1 cellular context compared by ENCODE assay signal in genomic region chr1:12525311-12526181, GRCh38.
TF ChIP-seq lines count a peak whose summit lies in the region.

No MANE protein-coding gene starts in this region.

TF ChIP-seq in HepG2, 621 proteins besides CTCF, POLR2A, EP300 and RAD21 (continued from another document and continues in another):
- peak; percentile 96 for TF ChIP-seq HNF4G (IDR thresholded peaks at IDR 0.05; ENCODE audit: borderline replicate concordance, low read depth, low read length)
- TF ChIP-seq HNF4G (CRISPR knock-in tag; IDR thresholded peaks at IDR 0.05; ENCODE audit: borderline replicate concordance, low read depth) = peak; percentile 96
- peak; percentile 44; the same call in 1 of the 2 replicates for TF ChIP-seq ZBTB7A (CRISPR knock-in tag; IDR thresholded peaks at IDR 0.05)
- TF ChIP-seq MATR3 (CRISPR knock-in tag; IDR thresholded peaks at IDR 0.05) = no peak
- TF ChIP-seq ZBED4 (CRISPR knock-in tag; IDR thresholded peaks at IDR 0.05; ENCODE audit: borderline replicate concordance) = no peak
- TF ChIP-seq, protein P1, sequence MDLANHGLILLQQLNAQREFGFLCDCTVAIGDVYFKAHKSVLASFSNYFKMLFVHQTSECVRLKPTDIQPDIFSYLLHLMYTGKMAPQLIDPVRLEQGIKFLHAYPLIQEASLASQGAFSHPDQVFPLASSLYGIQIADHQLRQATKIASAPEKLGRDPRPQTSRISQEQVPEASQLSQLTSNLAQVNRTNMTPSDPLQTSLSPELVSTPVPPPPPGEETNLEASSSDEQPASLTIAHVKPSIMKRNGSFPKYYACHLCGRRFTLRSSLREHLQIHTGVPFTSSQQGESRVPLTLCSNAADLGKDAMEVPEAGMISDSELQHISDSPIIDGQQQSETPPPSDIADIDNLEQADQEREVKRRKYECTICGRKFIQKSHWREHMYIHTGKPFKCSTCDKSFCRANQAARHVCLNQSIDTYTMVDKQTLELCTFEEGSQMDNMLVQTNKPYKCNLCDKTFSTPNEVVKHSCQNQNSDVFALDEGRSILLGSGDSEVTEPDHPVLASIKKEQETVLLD (CRISPR knock-in tag; IDR thresholded peaks at IDR 0.05; ENCODE audit: low read depth) = no peak
- TF ChIP-seq ZNF569 (CRISPR knock-in tag; IDR thresholded peaks at IDR 0.05; ENCODE audit: borderline replicate concordance) = no peak
- no peak for TF ChIP-seq RARG (CRISPR knock-in tag; IDR thresholded peaks at IDR 0.05; ENCODE audit: low read depth)
- TF ChIP-seq, protein P2, sequence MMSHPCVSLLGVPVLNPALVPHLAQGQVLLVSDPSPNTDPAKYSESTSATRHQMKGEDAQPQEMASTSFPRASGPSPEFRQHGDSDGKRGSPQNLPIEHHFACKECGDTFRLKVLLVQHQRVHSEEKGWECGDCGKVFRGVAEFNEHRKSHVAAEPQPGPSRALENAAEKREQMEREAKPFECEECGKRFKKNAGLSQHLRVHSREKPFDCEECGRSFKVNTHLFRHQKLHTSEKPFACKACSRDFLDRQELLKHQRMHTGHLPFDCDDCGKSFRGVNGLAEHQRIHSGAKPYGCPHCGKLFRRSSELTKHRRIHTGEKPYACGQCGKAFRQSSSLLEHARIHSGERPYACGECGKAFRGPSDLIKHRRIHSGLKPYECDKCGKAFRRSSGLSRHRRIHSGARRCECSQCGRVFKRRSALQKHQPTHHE (CRISPR knock-in tag; IDR thresholded peaks at IDR 0.05; ENCODE audit: borderline replicate concordance) = peak; percentile 76
- peak; percentile 33; the same call in 1 of the 2 replicates for TF ChIP-seq ZNF747 (CRISPR knock-in tag; IDR thresholded peaks at IDR 0.05; ENCODE audit: borderline replicate concordance)
- TF ChIP-seq ZNF790 (CRISPR knock-in tag; IDR thresholded peaks at IDR 0.05; ENCODE audit: borderline replicate concordance) = no peak
- TF ChIP-seq ZNF12 (CRISPR knock-in tag; IDR thresholded peaks at IDR 0.05) = no peak
- peak; percentile 77; the same call in 1 of the 2 replicates for TF ChIP-seq SMAD3 (CRISPR knock-in tag; IDR thresholded peaks at IDR 0.05)
- no peak for TF ChIP-seq RAD51 (IDR thresholded peaks at IDR 0.05; ENCODE audit: borderline replicate concordance)
- TF ChIP-seq, protein P3, sequence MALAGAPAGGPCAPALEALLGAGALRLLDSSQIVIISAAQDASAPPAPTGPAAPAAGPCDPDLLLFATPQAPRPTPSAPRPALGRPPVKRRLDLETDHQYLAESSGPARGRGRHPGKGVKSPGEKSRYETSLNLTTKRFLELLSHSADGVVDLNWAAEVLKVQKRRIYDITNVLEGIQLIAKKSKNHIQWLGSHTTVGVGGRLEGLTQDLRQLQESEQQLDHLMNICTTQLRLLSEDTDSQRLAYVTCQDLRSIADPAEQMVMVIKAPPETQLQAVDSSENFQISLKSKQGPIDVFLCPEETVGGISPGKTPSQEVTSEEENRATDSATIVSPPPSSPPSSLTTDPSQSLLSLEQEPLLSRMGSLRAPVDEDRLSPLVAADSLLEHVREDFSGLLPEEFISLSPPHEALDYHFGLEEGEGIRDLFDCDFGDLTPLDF (CRISPR knock-in tag; IDR thresholded peaks at IDR 0.05) = no peak
- peak; percentile 92; the same call in 1 of the 2 replicates for TF ChIP-seq CHD4 (IDR thresholded peaks at IDR 0.05; ENCODE audit: borderline replicate concordance, low read length)
- no peak for TF ChIP-seq SRSF4 (IDR thresholded peaks at IDR 0.05; ENCODE audit: low read depth, low read length, poor library complexity, severe bottlenecking)
- TF ChIP-seq KAT8 (CRISPR knock-in tag; IDR thresholded peaks at IDR 0.05) = peak; percentile 58
- peak; percentile 46 for TF ChIP-seq TGIF2 (CRISPR knock-in tag; IDR thresholded peaks at IDR 0.05)
- peak; percentile 20; the same call in 1 of the 2 replicates for TF ChIP-seq TSC22D2 (CRISPR knock-in tag; IDR thresholded peaks at IDR 0.05; ENCODE audit: borderline replicate concordance)
- TF ChIP-seq BHLHE40 (IDR thresholded peaks at IDR 0.05; ENCODE audit: low read length) = no peak
- TF ChIP-seq, protein P4, sequence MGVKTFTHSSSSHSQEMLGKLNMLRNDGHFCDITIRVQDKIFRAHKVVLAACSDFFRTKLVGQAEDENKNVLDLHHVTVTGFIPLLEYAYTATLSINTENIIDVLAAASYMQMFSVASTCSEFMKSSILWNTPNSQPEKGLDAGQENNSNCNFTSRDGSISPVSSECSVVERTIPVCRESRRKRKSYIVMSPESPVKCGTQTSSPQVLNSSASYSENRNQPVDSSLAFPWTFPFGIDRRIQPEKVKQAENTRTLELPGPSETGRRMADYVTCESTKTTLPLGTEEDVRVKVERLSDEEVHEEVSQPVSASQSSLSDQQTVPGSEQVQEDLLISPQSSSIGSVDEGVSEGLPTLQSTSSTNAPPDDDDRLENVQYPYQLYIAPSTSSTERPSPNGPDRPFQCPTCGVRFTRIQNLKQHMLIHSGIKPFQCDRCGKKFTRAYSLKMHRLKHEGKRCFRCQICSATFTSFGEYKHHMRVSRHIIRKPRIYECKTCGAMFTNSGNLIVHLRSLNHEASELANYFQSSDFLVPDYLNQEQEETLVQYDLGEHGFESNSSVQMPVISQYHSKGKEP (CRISPR knock-in tag; IDR thresholded peaks at IDR 0.05) = no peak
- TF ChIP-seq KDM5B (CRISPR knock-in tag; IDR thresholded peaks at IDR 0.05; ENCODE audit: borderline replicate concordance) = 0 out of 2 replicates have a peak, but pooled peaks have one; percentile 20
- TF ChIP-seq SAFB2 (CRISPR knock-in tag; IDR thresholded peaks at IDR 0.05; ENCODE audit: borderline replicate concordance, low read depth) = no peak
- no peak for TF ChIP-seq ZNF296 (CRISPR knock-in tag; conservative IDR thresholded peaks at IDR 0.05)
- no peak for TF ChIP-seq ZNF883 (CRISPR knock-in tag; IDR thresholded peaks at IDR 0.05; ENCODE audit: not compliant biosample characterization)
- TF ChIP-seq ZNF839 (CRISPR knock-in tag; IDR thresholded peaks at IDR 0.05; ENCODE audit: borderline replicate concordance) = no peak
- TF ChIP-seq ZNF646 (CRISPR knock-in tag; IDR thresholded peaks at IDR 0.05) = no peak
- TF ChIP-seq ZNF772 (CRISPR knock-in tag; IDR thresholded peaks at IDR 0.05) = no peak; the same call in 1 of the 2 replicates
- TF ChIP-seq, protein P5, sequence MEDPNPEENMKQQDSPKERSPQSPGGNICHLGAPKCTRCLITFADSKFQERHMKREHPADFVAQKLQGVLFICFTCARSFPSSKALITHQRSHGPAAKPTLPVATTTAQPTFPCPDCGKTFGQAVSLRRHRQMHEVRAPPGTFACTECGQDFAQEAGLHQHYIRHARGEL (CRISPR knock-in tag; IDR thresholded peaks at IDR 0.05) = no peak
- TF ChIP-seq FOSL1 (CRISPR knock-in tag; IDR thresholded peaks at IDR 0.05; ENCODE audit: borderline replicate concordance) = no peak
- TF ChIP-seq IRF2 (CRISPR knock-in tag; IDR thresholded peaks at IDR 0.05) = peak; percentile 52; the same call in 1 of the 2 replicates
- TF ChIP-seq, protein P6, sequence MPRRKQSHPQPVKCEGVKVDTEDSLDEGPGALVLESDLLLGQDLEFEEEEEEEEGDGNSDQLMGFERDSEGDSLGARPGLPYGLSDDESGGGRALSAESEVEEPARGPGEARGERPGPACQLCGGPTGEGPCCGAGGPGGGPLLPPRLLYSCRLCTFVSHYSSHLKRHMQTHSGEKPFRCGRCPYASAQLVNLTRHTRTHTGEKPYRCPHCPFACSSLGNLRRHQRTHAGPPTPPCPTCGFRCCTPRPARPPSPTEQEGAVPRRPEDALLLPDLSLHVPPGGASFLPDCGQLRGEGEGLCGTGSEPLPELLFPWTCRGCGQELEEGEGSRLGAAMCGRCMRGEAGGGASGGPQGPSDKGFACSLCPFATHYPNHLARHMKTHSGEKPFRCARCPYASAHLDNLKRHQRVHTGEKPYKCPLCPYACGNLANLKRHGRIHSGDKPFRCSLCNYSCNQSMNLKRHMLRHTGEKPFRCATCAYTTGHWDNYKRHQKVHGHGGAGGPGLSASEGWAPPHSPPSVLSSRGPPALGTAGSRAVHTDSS (CRISPR knock-in tag; conservative IDR thresholded peaks at IDR 0.05) = no peak
- no peak for TF ChIP-seq GPBP1L1 (CRISPR knock-in tag; IDR thresholded peaks at IDR 0.05)
- no peak for TF ChIP-seq ZSCAN12 (CRISPR knock-in tag; IDR thresholded peaks at IDR 0.05)
- no peak for TF ChIP-seq FOXM1 (CRISPR knock-in tag; IDR thresholded peaks at IDR 0.05)
- TF ChIP-seq ZNF652 (CRISPR knock-in tag; IDR thresholded peaks at IDR 0.05; ENCODE audit: borderline replicate concordance, low read depth) = no peak; the same call in 1 of the 2 replicates
- TF ChIP-seq ATF6 (CRISPR knock-in tag; conservative IDR thresholded peaks at IDR 0.05) = no peak
- no peak for TF ChIP-seq ZNF383 (CRISPR knock-in tag; IDR thresholded peaks at IDR 0.05; ENCODE audit: borderline replicate concordance)
